In the genomic region with DNA sequence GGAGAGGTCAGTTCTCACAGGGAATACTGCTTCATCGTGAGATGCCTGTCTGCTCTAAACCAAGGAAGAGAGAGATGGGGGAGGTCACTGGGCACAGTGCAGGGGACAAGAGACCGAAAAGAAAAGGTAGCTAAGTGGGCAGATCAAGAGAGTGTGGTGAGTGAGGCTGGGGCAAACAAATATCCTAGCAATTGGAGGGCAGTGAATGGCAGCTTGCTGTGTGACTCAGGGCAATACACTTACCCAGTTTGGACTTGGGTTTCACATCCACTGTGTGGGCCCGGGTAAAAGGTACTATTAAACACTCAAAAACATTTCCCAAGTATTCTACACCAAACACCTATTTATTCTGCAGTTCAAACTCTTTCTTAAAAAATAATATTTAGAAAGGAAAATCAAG, we compare ENCODE assay signal across 10 cellular contexts. TPM values are rescaled to one million over a fixed set of nuclear protein-coding genes. Genes with fewer than 3 reads are reported as not detected.
DNase-seq lines count a peak whose midpoint lies in the region; ATAC-seq, FAIRE-seq and TF ChIP-seq lines count a peak whose summit lies in the region.
"Had no signal": no experiment of that assay in that cellular context is flagged by ENCODE, and none has a peak within 500 bp of the region (broad histone marks: within the 10 kb centered on the region; RNA-seq: fewer than 3 reads in every experiment).

No MANE protein-coding gene starts in this region.

- ATAC-seq in mucosa of descending colon: peak; percentile 56

- intact Hi-C loops in mucosa of descending colon (cut with DNase I, micrococcal nuclease): no loop called here

- no peaks in the 10 kb centered on the region for H3K9me3 ChIP-seq in astrocyte (ENCODE audit: insufficient read depth, low read depth, low read length)
- H3K9me3 ChIP-seq in mucosa of descending colon: no peaks in the 10 kb centered on the region
- H3K9me3 ChIP-seq in skeletal muscle satellite cell (replicated peaks; ENCODE audit: low read length): no peaks in the 10 kb centered on the region
- no peaks in the 10 kb centered on the region for H3K9me3 ChIP-seq in MM.1S (replicated peaks; ENCODE audit: insufficient read depth, low read length)

- FAIRE-seq in astrocyte (lab: Jason Lieb, UNC): no peak
- FAIRE-seq: H54 had no signal

- H3K27ac Mint-ChIP-seq in astrocyte (ENCODE audit: unreplicated experiment): peak overlapping the region; percentile 63

- no peaks in the 10 kb centered on the region for H3K36me3 ChIP-seq in astrocyte (ENCODE audit: insufficient read depth, low read length)
- no peaks in the 10 kb centered on the region for H3K36me3 ChIP-seq in mucosa of descending colon (ENCODE audit: low read depth)
- H3K36me3 ChIP-seq in skeletal muscle satellite cell (ENCODE audit: insufficient read depth, low read length): peaks cover 67% of the 10 kb centered on the region
- no peaks in the 10 kb centered on the region for H3K36me3 ChIP-seq in MM.1S (replicated peaks; ENCODE audit: insufficient read depth, low read length)

- H3F3A ChIP-seq in MM.1S (ENCODE audit: insufficient read depth, low read length): no peaks in the 10 kb centered on the region

- H3K4me1 Mint-ChIP-seq in astrocyte (ENCODE audit: low read depth, unreplicated experiment): peaks cover 59% of the 10 kb centered on the region

- H3K79me2 ChIP-seq in astrocyte (ENCODE audit: insufficient read depth, low read length) (peaks cover 44% of the 10 kb centered on the region), MM.1S (ENCODE audit: low read length) (no peaks in the 10 kb centered on the region)

- TF ChIP-seq CTCF in astrocyte (IDR thresholded peaks at IDR 0.05; ENCODE audit: insufficient read depth, low read depth, low read length) (no peak), mucosa of descending colon (IDR thresholded peaks at IDR 0.05) (no peak), MM.1S (IDR thresholded peaks at IDR 0.05; ENCODE audit: low read length) (no peak)

- no peak overlapping the region for H2AFZ ChIP-seq in astrocyte (ENCODE audit: low read depth, low read length)
- no peak overlapping the region for H2AFZ ChIP-seq in MM.1S (ENCODE audit: low read length)

- H3K4me1 ChIP-seq in astrocyte (ENCODE audit: insufficient read depth, low read length): peaks cover 32% of the 10 kb centered on the region
- peaks cover 56% of the 10 kb centered on the region for H3K4me1 ChIP-seq in mucosa of descending colon (ENCODE audit: low read depth)
- H3K4me1 ChIP-seq in skeletal muscle satellite cell (ENCODE audit: control insufficient read depth, insufficient read depth, low read length): peaks cover 87% of the 10 kb centered on the region
- H3K4me1 ChIP-seq in MM.1S (ENCODE audit: low read length): no peaks in the 10 kb centered on the region; the same call in 1 of the 2 replicates

- no peak overlapping the region for H3K4me2 ChIP-seq in astrocyte (ENCODE audit: low read length)
- H3K4me2 ChIP-seq in skeletal muscle satellite cell (ENCODE audit: low read length): peak overlapping the region; percentile 98
- no peak overlapping the region for H3K4me2 ChIP-seq in MM.1S (ENCODE audit: low read depth, low read length)

- H3K4me3 Mint-ChIP-seq in astrocyte (ENCODE audit: unreplicated experiment): no peak overlapping the region

- H3K9ac ChIP-seq in astrocyte (ENCODE audit: low read length) (no peak overlapping the region), skeletal muscle satellite cell (ENCODE audit: low read depth, low read length) (peak overlapping the region; percentile 58), MM.1S (ENCODE audit: low read length) (no peak overlapping the region)

- no peaks in the 10 kb centered on the region for H3K9me3 Mint-ChIP-seq in astrocyte (ENCODE audit: unreplicated experiment)

- no peaks in the 10 kb centered on the region for H3K27me3 Mint-ChIP-seq in astrocyte (ENCODE audit: low read depth, unreplicated experiment)

- H4K20me1 ChIP-seq in astrocyte (ENCODE audit: insufficient read depth, low read length) (no peaks in the 10 kb centered on the region), MM.1S (ENCODE audit: insufficient read depth, low read length) (no peaks in the 10 kb centered on the region)

- peaks cover 7% of the 10 kb centered on the region for H3K36me3 Mint-ChIP-seq in astrocyte (ENCODE audit: low read depth, unreplicated experiment)

- H3K27me3 ChIP-seq in astrocyte (ENCODE audit: insufficient read depth, low read length): no peaks in the 10 kb centered on the region
- H3K27me3 ChIP-seq in skeletal muscle satellite cell (ENCODE audit: control insufficient read depth, insufficient read depth, low read length): no peaks in the 10 kb centered on the region
- H3K27me3 ChIP-seq in MM.1S (replicated peaks; ENCODE audit: insufficient read depth, low read length): no peaks in the 10 kb centered on the region

- no peak overlapping the region for H3K4me3 ChIP-seq in astrocyte (ENCODE audit: insufficient read depth, low read depth, low read length)
- H3K4me3 ChIP-seq in mucosa of descending colon: no peak overlapping the region
- peak overlapping the region; percentile 13 for H3K4me3 ChIP-seq in skeletal muscle satellite cell (ENCODE audit: low read length)
- no peak overlapping the region for H3K4me3 ChIP-seq in MM.1S (ENCODE audit: low read length)

- no peaks in the 10 kb centered on the region for H3K9me2 ChIP-seq in MM.1S (replicated peaks; ENCODE audit: insufficient read depth, low read length)

- DNase-seq in DMS153 treated with DMSO at 0.1 percent for 48 hours (lab: John Stamatoyannopoulos, UW; ENCODE audit: unreplicated experiment) (peak; percentile 93), DMS153 (lab: John Stamatoyannopoulos, UW) (no peak), astrocyte (ENCODE audit: low read depth) (no peak), mucosa of descending colon (no peak), MM.1S (no peak), cortex of kidney (lab: John Stamatoyannopoulos, UW) (no peak), NOMO-1 treated with DMSO at 0.1 percent for 48 hours (lab: John Stamatoyannopoulos, UW; ENCODE audit: unreplicated experiment) (no peak)
- DNase-seq: OCI-M1 had no signal

- no peak overlapping the region for H3K27ac ChIP-seq in astrocyte (ENCODE audit: low read depth, low read length)
- no peak overlapping the region for H3K27ac ChIP-seq in MM.1S (ENCODE audit: low read length)

RNA-seq across cellular contexts. Expression of a gene that starts 10.2 kb away (rescaled TPM):
- total RNA-seq in astrocyte (16.3 and 17.7 TPM in 2 replicates), mucosa of descending colon (100 to 1,000 TPM in 1 of 3 donors, 10 to 100 TPM in 2; 65.5 to 127 (median 70.6) TPM)
- 13.4 and 18.3 TPM in 2 replicates for total RNA-seq in skeletal muscle satellite cell (2012; rRNA removed)
